In the genomic region with DNA sequence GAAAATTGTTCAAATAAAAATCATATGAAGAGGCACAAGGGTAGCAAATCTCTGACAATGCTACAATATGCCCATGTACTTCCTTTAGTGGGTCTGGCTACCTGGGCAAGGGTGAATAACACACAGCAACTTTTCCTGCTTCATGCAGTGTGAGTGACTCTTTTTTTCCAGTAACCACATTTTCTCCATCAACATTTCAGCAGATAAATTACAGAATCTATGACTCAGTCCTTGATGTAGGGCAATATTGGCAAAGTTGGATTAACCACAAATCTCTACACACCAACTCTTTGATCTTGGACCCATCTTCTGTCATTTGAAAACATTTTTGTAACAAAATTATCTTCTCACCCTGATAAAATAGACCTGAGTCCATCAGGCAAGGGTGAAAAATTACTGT, we compare ENCODE assay signal across 22 cellular contexts. TPM values are rescaled to one million over a fixed set of nuclear protein-coding genes. Genes with fewer than 3 reads are reported as not detected.
"Had no signal": no experiment of that assay in that cellular context is flagged by ENCODE, and none has a peak within 500 bp of the region (broad histone marks: within the 10 kb centered on the region; RNA-seq: fewer than 3 reads in every experiment).

No MANE protein-coding gene starts in this region.

- H3K9me3 ChIP-seq: gastrocnemius medialis, neutrophil, right atrium auricular region, SJSA1, transverse colon had no signal

- ATAC-seq: activated CD4-positive, CD25-positive, alpha-beta regulatory T cell treated with anti-CD3 and anti-CD28 coated beads, Interleukin-2, amount 50 U/mL, for 24 hours; activated T-helper 17 cell treated with anti-CD3 and anti-CD28 coated beads, Interleukin-2, amount 50 U/mL, for 72 hours; gastrocnemius medialis; natural killer cell; stimulated activated naive B cell treated with anti-CD40 and anti-IgM and Interleukin-4, amounts not matched to agents 10 μg/mL and 1 μg/mL and 100 μg/mL, for 72 hours had no signal

- DNase-seq: activated CD4-positive, alpha-beta T cell treated with anti-CD3 and anti-CD28 coated beads, Interleukin-2, amount 50 U/mL, for 4 hours; activated naive CD4-positive, alpha-beta T cell treated with anti-CD3 and anti-CD28 coated beads for 36 hours; effector CD8-positive, alpha-beta T cell; gastrocnemius medialis; mesendoderm; natural killer cell; posterior cingulate gyrus; stimulated activated CD4-positive, alpha-beta T cell treated with anti-CD3 and anti-CD28 coated beads, Interleukin-15, amount 100 ng/mL, for 24 hours; stimulated activated CD4-positive, alpha-beta T cell treated with anti-CD3 and anti-CD28 coated beads, Interleukin-4, amount 100 ng/mL, for 1 hour; stimulated activated naive B cell treated with anti-CD40 and anti-IgM and Interleukin-4, amounts not matched to agents 10 μg/mL and 1 μg/mL and 100 μg/mL, for 72 hours; T-helper 9 cell; transverse colon had no signal

- H3K36me3 ChIP-seq: gastrocnemius medialis, neutrophil, right atrium auricular region, SJSA1, transverse colon had no signal

- H3K27me3 ChIP-seq: gastrocnemius medialis, hepatocyte, neutrophil, right atrium auricular region, transverse colon had no signal

- H3K4me1 ChIP-seq: gastrocnemius medialis, right atrium auricular region, SJSA1, transverse colon had no signal

- H3K27ac ChIP-seq: gastrocnemius medialis, hepatocyte, neutrophil, right atrium auricular region, SJSA1, transverse colon had no signal

- H3K4me3 ChIP-seq: gastrocnemius medialis, hepatocyte, right atrium auricular region, SJSA1, transverse colon had no signal

- H2AFZ ChIP-seq: hepatocyte had no signal

- H3K4me2 ChIP-seq: hepatocyte had no signal

- H3K79me2 ChIP-seq: hepatocyte had no signal

RNA-seq across cellular contexts. Expression of a gene that starts 31.7 kb away (rescaled TPM):
- total RNA-seq: activated naive CD4-positive, alpha-beta T cell treated with anti-CD3 and anti-CD28 coated beads for 36 hours; activated T-helper 17 cell treated with anti-CD3 and anti-CD28 coated beads, Interleukin-2, amount 50 U/mL, for 72 hours; endothelial cell of umbilical vein; gastrocnemius medialis; SJSA1; skeletal muscle tissue; subcutaneous adipose tissue had no signal
- polyA plus RNA-seq: endothelial cell of umbilical vein, hepatocyte, keratinocyte had no signal
